In genomic region chr11:104122008-104122635, GRCh38 we compare ENCODE assay signal across 19 cellular contexts. TPM values are rescaled to one million over a fixed set of nuclear protein-coding genes. Genes with fewer than 3 reads are reported as not detected.
DNase-seq lines count a peak whose midpoint lies in the region; ATAC-seq and TF ChIP-seq lines count a peak whose summit lies in the region.
"Had no signal": no experiment of that assay in that cellular context is flagged by ENCODE, and none has a peak within 500 bp of the region (broad histone marks: within the 10 kb centered on the region; RNA-seq: fewer than 3 reads in every experiment).

No MANE protein-coding gene starts in this region.

- H3K27me3 Mint-ChIP-seq in neural crest cell (ENCODE audit: low read depth), result no peaks in the 10 kb centered on the region

- no peak overlapping the region for H3K4me3 Mint-ChIP-seq in neural crest cell

- H3K27ac Mint-ChIP-seq in neural crest cell (ENCODE audit: unreplicated experiment), result peak overlapping the region; percentile 71

- H3K27me3 ChIP-seq in HUES48 (ENCODE audit: control insufficient read depth, insufficient read depth, low read length), result no peaks in the 10 kb centered on the region
- no peaks in the 10 kb centered on the region for H3K27me3 ChIP-seq in colonic mucosa
- H3K27me3 ChIP-seq: BLaER1 treated with 17β-estradiol and CSF1 and Interleukin-3, amounts not matched to agents 10 nM and 100 nM had no signal

- H3K36me3 Mint-ChIP-seq in neural crest cell (ENCODE audit: low read depth), result no peaks in the 10 kb centered on the region

- H3K4me1 ChIP-seq in HUES48 (ENCODE audit: control insufficient read depth, insufficient read depth, low read length) (peaks cover 28% of the 10 kb centered on the region), colonic mucosa (no peaks in the 10 kb centered on the region)
- H3K4me1 ChIP-seq: BLaER1 treated with 17β-estradiol and CSF1 and Interleukin-3, amounts not matched to agents 10 nM and 100 nM had no signal

- H3K9me3 ChIP-seq in HUES48 (ENCODE audit: control insufficient read depth, insufficient read depth, low read length) (peaks cover 3% of the 10 kb centered on the region; the same call in 1 of the 2 replicates), colonic mucosa (no peaks in the 10 kb centered on the region)
- H3K9me3 ChIP-seq: HAP-1 had no signal

- H3K4me3 ChIP-seq in HUES48 (ENCODE audit: low read depth, low read length) (no peak overlapping the region), colonic mucosa (no peak overlapping the region)
- H3K4me3 ChIP-seq: BLaER1 treated with 17β-estradiol and CSF1 and Interleukin-3, amounts not matched to agents 10 nM and 100 nM; HAP-1 had no signal

- peaks cover 9% of the 10 kb centered on the region for H3K9me3 Mint-ChIP-seq in neural crest cell

- peaks cover 36% of the 10 kb centered on the region for H3K4me1 Mint-ChIP-seq in neural crest cell

- TF ChIP-seq POLR2A in GM18505 (IDR thresholded peaks at IDR 0.05; ENCODE audit: borderline replicate concordance, extremely low read depth, insufficient read depth, insufficient read length), result no peak

- intact Hi-C loops in colonic mucosa (cut with DNase I), result no loop called here

- H3K36me3 ChIP-seq in HUES48 (ENCODE audit: control insufficient read depth, insufficient read depth, low read length) (no peaks in the 10 kb centered on the region), colonic mucosa (no peaks in the 10 kb centered on the region)
- H3K36me3 ChIP-seq: BLaER1 treated with 17β-estradiol and CSF1 and Interleukin-3, amounts not matched to agents 10 nM and 100 nM; HAP-1 had no signal

- ATAC-seq in GM18505 (IDR thresholded peaks at IDR 0.05; ENCODE audit: unreplicated experiment), result no peak

- H3K27ac ChIP-seq in HUES48 (ENCODE audit: low read depth, low read length), result peak overlapping the region; percentile 49
- H3K27ac ChIP-seq in colonic mucosa, result no peak overlapping the region
- H3K27ac ChIP-seq: 22Rv1; BLaER1 treated with 17β-estradiol and CSF1 and Interleukin-3, amounts not matched to agents 10 nM and 100 nM had no signal

- no peak for TF ChIP-seq CTCF in neural crest cell (conservative IDR thresholded peaks at IDR 0.05)
- no peak for TF ChIP-seq CTCF in colonic mucosa (IDR thresholded peaks at IDR 0.05)

- DNase-seq in DMS 273 (lab: John Stamatoyannopoulos, UW; ENCODE audit: unreplicated experiment), result peak; percentile 2
- DNase-seq in DMS 273 treated with DMSO at 0.1 percent for 48 hours (lab: John Stamatoyannopoulos, UW), result no peak
- DNase-seq in NCI-H774 (lab: John Stamatoyannopoulos, UW), result peak; percentile 30
- DNase-seq in neural crest cell (ENCODE audit: low read depth, low spot score), result no peak
- DNase-seq in HCEC 1CT, result no peak
- DNase-seq in colonic mucosa, result no peak
- DNase-seq: DND-41; GF-D8; NCI-H1694 treated with DMSO at 0.1 percent for 48 hours; NCI-H510A; NK-92 treated with Interleukin-12 subunit alpha and Interleukin-12 subunit beta, amount 100 ng/mL, for 24 hours; OCI-M1; RPMI8226; T1000 had no signal

- H3K9ac ChIP-seq in HUES48 (ENCODE audit: low read depth, low read length) (no peak overlapping the region), colonic mucosa (ENCODE audit: low read depth in 2 of 2, low read length in 2 of 2) (no peak overlapping the region)
- H3K9ac ChIP-seq: BLaER1 treated with 17β-estradiol and CSF1 and Interleukin-3, amounts not matched to agents 10 nM and 100 nM had no signal

RNA-seq across cellular contexts. Expression of gene PDGFD, which starts 41.8 kb away (rescaled TPM):
- total RNA-seq in neural crest cell, result 3.3 and 3.4 TPM in 2 replicates
- 1 to 10 TPM; 2.1 to 5.4 TPM for total RNA-seq in colonic mucosa

Comparison
In these comparisons a context has a peak if more than half of its experiments do, and no peak if none do; other contexts are left out.
1. DNase-seq: peak in DMS 273 (single experiment) and NCI-H774 (single experiment); none in DMS 273 treated with DMSO at 0.1 percent for 48 hours (single experiment), neural crest cell (single experiment), HCEC 1CT (single experiment) and colonic mucosa (single experiment).